In the genomic region with DNA sequence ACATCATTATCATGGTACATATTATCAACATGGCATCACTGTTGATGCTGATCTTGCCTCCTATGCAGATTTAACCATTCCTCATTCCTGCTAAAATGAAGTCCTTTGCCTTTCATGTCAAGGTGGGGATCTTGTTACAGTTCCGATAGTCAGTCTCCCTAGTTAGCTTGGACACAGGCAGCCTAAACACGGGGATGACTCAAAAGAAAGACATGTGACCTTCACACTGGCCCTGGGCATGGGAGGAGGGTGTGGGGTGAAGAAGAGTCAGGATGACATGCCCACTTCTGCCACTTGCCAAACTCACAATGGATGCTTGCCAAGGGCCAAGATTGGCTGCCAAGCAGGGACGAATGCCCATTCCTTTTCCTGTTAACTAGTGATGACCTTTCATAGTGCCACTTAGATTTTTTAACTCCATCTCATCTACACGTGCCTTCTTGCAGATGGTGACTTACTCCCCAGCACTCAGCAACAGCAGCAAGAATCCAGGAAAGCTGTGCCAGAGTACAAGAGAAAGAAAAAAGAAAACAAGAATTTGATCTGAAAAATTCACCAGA, we compare ENCODE assay signal across 8 cellular contexts. TPM values are rescaled to one million over a fixed set of nuclear protein-coding genes. Genes with fewer than 3 reads are reported as not detected.
A peak's percentile ranks its signal among the peaks of the same experiment; 100 is the strongest.
DNase-seq lines count a peak whose midpoint lies in the region; ATAC-seq and TF ChIP-seq lines count a peak whose summit lies in the region.

No MANE protein-coding gene starts in this region.

- TF ChIP-seq CTCF in fibroblast of the aortic adventitia (IDR thresholded peaks at IDR 0.05; ENCODE audit: insufficient read depth, low read length) (no peak), left lung (IDR thresholded peaks at IDR 0.05) (no peak)

- H3K4me3 ChIP-seq in fibroblast of the aortic adventitia (ENCODE audit: low read depth, low read length): no peak overlapping the region
- no peak overlapping the region for H3K4me3 ChIP-seq in left lung

- intact Hi-C loops in left lung (cut with DNase I): no loop called here

- H3K4me1 ChIP-seq in left lung: no peaks in the 10 kb centered on the region

- no peaks in the 10 kb centered on the region for H3K27me3 ChIP-seq in left lung

- peak; percentile 79 for DNase-seq in G401 (ENCODE audit: low spot score)
- peak; percentile 88 for DNase-seq in SK-MEL-5 (ENCODE audit: low read depth, low spot score)
- DNase-seq in fibroblast of the aortic adventitia (ENCODE audit: low read depth): peak; percentile 42
- DNase-seq in occipital lobe (lab: John Stamatoyannopoulos, UW): peak; percentile 24
- no peak for DNase-seq in left lung
- no peak for DNase-seq in SIG-M5 treated with dmso at 0.1 percent for 504 hours (lab: John Stamatoyannopoulos, UW; ENCODE audit: unreplicated experiment)
- DNase-seq in NCI-H774 (lab: John Stamatoyannopoulos, UW): no peak

- H3K36me3 ChIP-seq in left lung: no peaks in the 10 kb centered on the region

- in situ Hi-C loops in G401 (cut with HindIII; ENCODE audit: low sequenced_read_pairs): no loop called here
- in situ Hi-C loops in SK-MEL-5 (cut with HindIII; ENCODE audit: low pct_unique_long_range_greater_than_20kb, low sequenced_read_pairs): no loop called here

- H3K9me3 ChIP-seq in left lung: no peaks in the 10 kb centered on the region

- no peak for ATAC-seq in left lung
- ATAC-seq in GM18517 (IDR thresholded peaks at IDR 0.05; ENCODE audit: unreplicated experiment): no peak

- no peak overlapping the region for H3K27ac ChIP-seq in left lung

RNA-seq across cellular contexts. Expression of a gene that starts 13.9 kb away (rescaled TPM):
- 2.8 and 3.6 TPM in 2 replicates for total RNA-seq in G401 (2014; rRNA removed; shearing (Covaris generic))
- total RNA-seq in SK-MEL-5 (2014; rRNA removed; shearing (Covaris generic)): 704 and 722 TPM in 2 replicates
- polyA plus RNA-seq in SK-MEL-5 (2015; cell fraction: cytosol; rRNA removed): 500 and 630 TPM in 2 replicates
- 290 and 296 TPM in 2 replicates for polyA plus RNA-seq in SK-MEL-5 (2015; cell fraction: nucleus; rRNA removed)
- total RNA-seq in fibroblast of the aortic adventitia (ENCODE audit: low replicate concordance) (9.5 and 24.1 TPM in 2 replicates), occipital lobe (57.9 TPM), left lung (10 to 100 TPM; 16.9 to 21.9 TPM)

Comparison
In these comparisons a context has a peak if more than half of its experiments do, and no peak if none do; other contexts are left out.
1. DNase-seq: peak in G401 (single experiment), SK-MEL-5 (single experiment), fibroblast of the aortic adventitia (single experiment) and occipital lobe (single experiment); none in left lung (0 of 2), SIG-M5 treated with dmso at 0.1 percent for 504 hours (single experiment) and NCI-H774 (single experiment).
2. RNA of a gene that starts 13.9 kb away (total RNA-seq): 704 to 722 TPM in SK-MEL-5; 57.9 TPM in occipital lobe (single experiment), 9.5 to 24.1 TPM in fibroblast of the aortic adventitia, 16.9 to 21.9 TPM in left lung and 2.8 to 3.6 TPM in G401; every median in the first group is over 10 times any median in the second.